31 cellular contexts compared by ENCODE assay signal in genomic region chr5:134489227-134489944, GRCh38.
"Had no signal": no experiment of that assay in that cellular context is flagged by ENCODE, and none has a peak within 500 bp of the region (broad histone marks: within the 10 kb centered on the region; RNA-seq: fewer than 3 reads in every experiment).

No MANE protein-coding gene starts in this region.

- H3K27me3 ChIP-seq: ascending aorta, cardiac muscle cell, pancreas, tibial artery had no signal

- H3K4me3 Mint-ChIP-seq: activated CD8-positive, alpha-beta T cell treated with anti-CD3 and anti-CD28 coated beads, Interleukin-2, amount 10 ng/mL, durations not matched to agents 7 days and 5 days; activated naive CD4-positive, alpha-beta T cell treated with anti-CD3 and anti-CD28 coated beads, Interleukin-2, amount 10 ng/mL, durations not matched to agents 7 days and 5 days; activated naive CD8-positive, alpha-beta T cell treated with anti-CD3 and anti-CD28 coated beads, Interleukin-2, amount 10 ng/mL, durations not matched to agents 7 days and 5 days; brain; effector memory CD8-positive, alpha-beta T cell; immature natural killer cell; naive thymus-derived CD4-positive, alpha-beta T cell; stimulated activated memory B cell treated with anti-CD40 and anti-IgM and Interleukin-4, amounts not matched to agents 10 μg/mL and 1 μg/mL and 100 μg/mL, for 72 hours; stimulated activated naive CD8-positive, alpha-beta T cell treated with anti-CD3 and anti-CD28 coated beads, Interleukin-15, amount 100 ng/mL, for 72 hours; T-helper 2 cell treated with Interferon-gamma antibody and Interleukin-4, amounts not matched to agents 5 μg/mL and 100 μg/mL, for 36 hours had no signal

- H3K9me3 Mint-ChIP-seq: activated naive CD4-positive, alpha-beta T cell treated with anti-CD3 and anti-CD28 coated beads, Interleukin-2, amount 10 ng/mL, durations not matched to agents 7 days and 5 days; activated naive CD8-positive, alpha-beta T cell treated with anti-CD3 and anti-CD28 coated beads, Interleukin-2, amount 10 ng/mL, durations not matched to agents 7 days and 5 days; effector memory CD8-positive, alpha-beta T cell; immature natural killer cell; T-helper 2 cell treated with Interferon-gamma antibody and Interleukin-4, amounts not matched to agents 5 μg/mL and 100 μg/mL, for 36 hours had no signal

- H3K36me3 ChIP-seq: ascending aorta, cardiac muscle cell, pancreas, prostate gland, tibial artery had no signal

- H3K27ac ChIP-seq: ascending aorta, cardiac muscle cell, pancreas, prostate gland, skin epidermis, tibial artery, VCaP had no signal

- H3K9me3 ChIP-seq: ascending aorta, pancreas, prostate gland, tibial artery had no signal

- H3K36me3 Mint-ChIP-seq: activated naive CD4-positive, alpha-beta T cell treated with anti-CD3 and anti-CD28 coated beads, Interleukin-2, amount 10 ng/mL, durations not matched to agents 7 days and 5 days; activated naive CD8-positive, alpha-beta T cell treated with anti-CD3 and anti-CD28 coated beads, Interleukin-2, amount 10 ng/mL, durations not matched to agents 7 days and 5 days; brain; immature natural killer cell; stimulated activated memory B cell treated with anti-CD40 and anti-IgM and Interleukin-4, amounts not matched to agents 10 μg/mL and 1 μg/mL and 100 μg/mL, for 72 hours had no signal

- H3K4me3 ChIP-seq: ascending aorta, cardiac muscle cell, pancreas, prostate gland, skin epidermis, tibial artery had no signal

- H3K27me3 Mint-ChIP-seq: activated naive CD4-positive, alpha-beta T cell treated with anti-CD3 and anti-CD28 coated beads, Interleukin-2, amount 10 ng/mL, durations not matched to agents 7 days and 5 days; effector memory CD8-positive, alpha-beta T cell; naive thymus-derived CD4-positive, alpha-beta T cell; stimulated activated memory B cell treated with anti-CD40 and anti-IgM and Interleukin-4, amounts not matched to agents 10 μg/mL and 1 μg/mL and 100 μg/mL, for 72 hours; stimulated activated naive CD8-positive, alpha-beta T cell treated with anti-CD3 and anti-CD28 coated beads, Interleukin-15, amount 100 ng/mL, for 72 hours had no signal

- ATAC-seq: activated CD8-positive, alpha-beta T cell treated with anti-CD3 and anti-CD28 coated beads, Interleukin-2, amount 10 ng/mL, durations not matched to agents 7 days and 5 days; effector memory CD8-positive, alpha-beta T cell; left ventricle myocardium superior; naive thymus-derived CD4-positive, alpha-beta T cell; pancreas; sciatic nerve; stimulated activated memory B cell treated with anti-CD40 and anti-IgM and Interleukin-4, amounts not matched to agents 10 μg/mL and 1 μg/mL and 100 μg/mL, for 72 hours; stimulated activated naive CD8-positive, alpha-beta T cell treated with anti-CD3 and anti-CD28 coated beads, Interleukin-15, amount 100 ng/mL, for 72 hours had no signal

- H3K27ac Mint-ChIP-seq: activated CD8-positive, alpha-beta T cell treated with anti-CD3 and anti-CD28 coated beads, Interleukin-2, amount 10 ng/mL, durations not matched to agents 7 days and 5 days; activated naive CD4-positive, alpha-beta T cell treated with anti-CD3 and anti-CD28 coated beads, Interleukin-2, amount 10 ng/mL, durations not matched to agents 7 days and 5 days; activated naive CD8-positive, alpha-beta T cell treated with anti-CD3 and anti-CD28 coated beads, Interleukin-2, amount 10 ng/mL, durations not matched to agents 7 days and 5 days; brain; effector memory CD8-positive, alpha-beta T cell; immature natural killer cell; naive thymus-derived CD4-positive, alpha-beta T cell; stimulated activated memory B cell treated with anti-CD40 and anti-IgM and Interleukin-4, amounts not matched to agents 10 μg/mL and 1 μg/mL and 100 μg/mL, for 72 hours; stimulated activated naive CD8-positive, alpha-beta T cell treated with anti-CD3 and anti-CD28 coated beads, Interleukin-15, amount 100 ng/mL, for 72 hours; T-helper 2 cell treated with Interferon-gamma antibody and Interleukin-4, amounts not matched to agents 5 μg/mL and 100 μg/mL, for 36 hours had no signal

- DNase-seq: activated CD4-positive, alpha-beta T cell treated with anti-CD3 and anti-CD28 coated beads for 1 hour; activated CD8-positive, alpha-beta T cell treated with anti-CD3 and anti-CD28 coated beads, Interleukin-2, amount 10 ng/mL, durations not matched to agents 7 days and 5 days; activated gamma-delta T cell; activated naive CD4-positive, alpha-beta T cell treated with anti-CD3 and anti-CD28 coated beads, Interleukin-2, amount 10 ng/mL, durations not matched to agents 7 days and 5 days; activated naive CD8-positive, alpha-beta T cell treated with anti-CD3 and anti-CD28 coated beads, Interleukin-2, amount 10 ng/mL, durations not matched to agents 7 days and 5 days; cortex of kidney; effector memory CD8-positive, alpha-beta T cell; foreskin fibroblast; hippocampal formation; immature natural killer cell; left ventricle myocardium superior; mammary epithelial cell; midbrain; naive thymus-derived CD4-positive, alpha-beta T cell; pancreas; retina; stimulated activated CD4-positive, alpha-beta T cell treated with anti-CD3 and anti-CD28 coated beads, Interleukin-1b, Interleukin-23, amount 100 ng/mL, for 48 hours; stimulated activated CD4-positive, alpha-beta T cell treated with anti-CD3 and anti-CD28 coated beads, Interleukin-4, amount 100 ng/mL, for 4 hours; stimulated activated CD8-positive, alpha-beta memory T cell treated with anti-CD3 and anti-CD28 coated beads, Interleukin-4, amount 100 ng/mL, for 48 hours; stimulated activated naive CD8-positive, alpha-beta T cell treated with anti-CD3 and anti-CD28 coated beads, Interleukin-15, amount 100 ng/mL, for 72 hours; T-helper 1 cell had no signal

- H3K4me1 Mint-ChIP-seq: brain, immature natural killer cell had no signal

- H3K4me1 ChIP-seq: ascending aorta, pancreas, prostate gland, tibial artery had no signal
